In the genomic region with DNA sequence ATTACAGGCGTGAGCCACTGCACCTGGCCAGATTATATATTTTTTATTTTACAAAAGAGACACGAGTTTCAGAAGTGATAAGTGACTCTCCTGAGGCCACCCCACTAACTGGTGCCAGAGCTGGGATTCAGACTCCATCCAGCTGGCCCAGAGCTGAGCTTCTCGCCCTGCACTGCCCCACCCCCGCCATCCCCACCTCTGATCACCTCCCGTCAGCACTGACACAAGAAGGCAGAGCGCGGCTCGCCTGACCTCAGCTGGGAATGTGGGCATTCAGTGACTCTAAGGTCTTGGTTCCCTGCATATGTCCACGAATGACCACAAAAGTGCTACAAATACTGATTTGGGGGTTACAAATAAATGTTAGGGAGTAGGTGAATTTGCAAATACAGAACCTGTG, we compare ENCODE assay signal across 20 cellular contexts. TPM values are rescaled to one million over a fixed set of nuclear protein-coding genes. Genes with fewer than 3 reads are reported as not detected.
"Had no signal": no experiment of that assay in that cellular context is flagged by ENCODE, and none has a peak within 500 bp of the region (broad histone marks: within the 10 kb centered on the region; RNA-seq: fewer than 3 reads in every experiment).

No MANE protein-coding gene starts in this region.

- H3K9me3 ChIP-seq: pancreas, stomach, thoracic aorta, transverse colon had no signal

- H3K27ac ChIP-seq: heart right ventricle, pancreas, stomach, thoracic aorta, transverse colon had no signal

- H3K4me1 ChIP-seq: pancreas, stomach had no signal

- H3K36me3 ChIP-seq: heart right ventricle, pancreas, stomach, thoracic aorta, transverse colon had no signal

- DNase-seq: effector memory CD4-positive, alpha-beta T cell; heart right ventricle; hypothalamus; islet precursor cell; mammary epithelial cell; naive thymus-derived CD8-positive, alpha-beta T cell; nucleus accumbens; pancreas; small intestine; stimulated activated CD4-positive, alpha-beta T cell treated with anti-CD3 and anti-CD28 coated beads, Interleukin-12 subunit alpha, Interleukin-12 subunit beta, amount 100 ng/mL, for 4 hours; stimulated activated naive CD4-positive, alpha-beta T cell; stomach; substantia nigra; transverse colon had no signal

- H3K4me3 ChIP-seq: heart right ventricle, pancreas, stomach, thoracic aorta, transverse colon had no signal

- H3K27me3 ChIP-seq: heart right ventricle, pancreas, stomach, transverse colon had no signal

- ATAC-seq: esophagus mucosa; heart right ventricle; left lobe of liver; naive thymus-derived CD8-positive, alpha-beta T cell; pancreas; right cardiac atrium had no signal

RNA-seq across cellular contexts. Expression of a gene that starts 56.1 kb away (rescaled TPM):
- total RNA-seq: mononuclear cell; naive thymus-derived CD8-positive, alpha-beta T cell; neural crest cell had no signal
- polyA plus RNA-seq: naive thymus-derived CD8-positive, alpha-beta T cell had no signal
